ENCODE assay signal across 14 cellular contexts in the genomic region with DNA sequence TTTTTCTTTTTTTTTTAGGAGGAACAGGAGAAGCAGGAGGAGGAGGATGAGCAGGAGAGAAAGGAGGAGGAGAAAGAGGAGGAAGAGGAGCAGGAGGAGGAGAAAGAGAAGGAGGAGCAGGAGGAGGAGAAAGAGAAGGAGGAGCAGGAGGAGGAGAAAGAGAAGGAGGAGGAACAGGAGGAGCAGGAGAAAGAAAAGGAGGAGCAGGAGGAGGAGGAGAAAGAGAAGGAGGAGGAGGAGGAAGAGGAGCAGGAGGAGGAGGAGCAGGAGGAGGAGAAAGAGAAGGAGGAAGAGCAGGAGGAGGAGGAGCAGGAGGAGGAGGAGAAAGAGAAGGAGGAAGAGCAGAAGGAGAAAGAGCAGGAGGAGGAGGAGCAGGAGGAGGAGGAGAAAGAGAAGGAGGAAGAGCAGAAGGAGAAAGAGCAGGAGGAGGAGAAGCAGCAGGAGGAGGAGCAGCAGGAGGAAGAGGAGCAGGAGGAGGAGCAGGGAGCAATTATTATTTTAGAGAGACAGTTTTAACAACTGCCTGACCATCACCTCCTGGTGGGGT. TPM values are rescaled to one million over a fixed set of nuclear protein-coding genes. Genes with fewer than 3 reads are reported as not detected.
DNase-seq lines count a peak whose midpoint lies in the region; ATAC-seq and TF ChIP-seq lines count a peak whose summit lies in the region.
"Not testable (repeated sequence)": the region's sequence is repeated elsewhere in the genome, so short reads cannot be mapped to it uniquely, and the experiment has no call there.
"Had no signal": no experiment of that assay in that cellular context is flagged by ENCODE, and none has a peak within 500 bp of the region (broad histone marks: within the 10 kb centered on the region; RNA-seq: fewer than 3 reads in every experiment).

No MANE protein-coding gene starts in this region.

- not testable (repeated sequence) for TF ChIP-seq EP300 in suprapubic skin (IDR thresholded peaks at IDR 0.05)

- DNase-seq in CD14-positive monocyte (ENCODE audit: low spot score); activated CD8-positive, alpha-beta memory T cell treated with anti-CD3 and anti-CD28 coated beads, Interleukin-2, amount 10 ng/mL, durations not matched to agents 7 days and 5 days; activated naive CD8-positive, alpha-beta T cell treated with anti-CD3 and anti-CD28 coated beads, Interleukin-2, amount 10 ng/mL, durations not matched to agents 7 days and 5 days; naive thymus-derived CD4-positive, alpha-beta T cell; suprapubic skin (ENCODE audit: low spot score in 2 of 2): not testable (repeated sequence)
- DNase-seq in HT1080 (ENCODE audit: low read depth) (peak; percentile 49), RPMI7951 (ENCODE audit: low read depth) (peak; percentile 65), epithelial cell of esophagus (ENCODE audit: low read depth) (peak; percentile 27)

- H3K4me1 Mint-ChIP-seq in CD14-positive monocyte, result not testable (repeated sequence)
- peaks cover 18% of the 10 kb centered on the region for H3K4me1 Mint-ChIP-seq in activated CD8-positive, alpha-beta memory T cell treated with anti-CD3 and anti-CD28 coated beads, Interleukin-2, amount 10 ng/mL, durations not matched to agents 7 days and 5 days
- peaks cover 14% of the 10 kb centered on the region for H3K4me1 Mint-ChIP-seq in activated naive CD8-positive, alpha-beta T cell treated with anti-CD3 and anti-CD28 coated beads, Interleukin-2, amount 10 ng/mL, durations not matched to agents 7 days and 5 days
- peaks cover 12 to 42% (median 31%) of the 10 kb centered on the region in 7 donors for H3K4me1 Mint-ChIP-seq in naive thymus-derived CD4-positive, alpha-beta T cell

- intact Hi-C loops in CD14-positive monocyte (cut with micrococcal nuclease), result loop anchor here (5.0 to 10.0 kb wide), 2 partner anchors 186 to 189 kb away; a partner anchor contains a TSS
- intact Hi-C loops in naive thymus-derived CD4-positive, alpha-beta T cell (cut with micrococcal nuclease), result loop anchor here (1.0 to 10.0 kb wide), 11 partner anchors 15 to 286 kb away; a partner anchor contains a TSS

- H3K27me3 ChIP-seq in naive thymus-derived CD4-positive, alpha-beta T cell (ENCODE audit: control insufficient read depth in 2 of 2, insufficient read depth in 2 of 2, low read length in 2 of 2); suprapubic skin: not testable (repeated sequence)

- H3K36me3 ChIP-seq in naive thymus-derived CD4-positive, alpha-beta T cell (ENCODE audit: control insufficient read depth in 2 of 3, insufficient read depth in 3 of 3, low read length in 3 of 3); suprapubic skin: not testable (repeated sequence)

- POLR2A ChIA-PET in activated naive CD8-positive, alpha-beta T cell treated with anti-CD3 and anti-CD28 coated beads, Interleukin-2, amount 10 ng/mL, durations not matched to agents 7 days and 5 days (lab: Charles Lee), result interaction anchor here (1.4 kb wide), 1 partner anchor 163 kb away, joined by 6 read pairs; no protein-coding TSS in a partner anchor
- POLR2A ChIA-PET in naive thymus-derived CD4-positive, alpha-beta T cell (lab: Charles Lee), result interaction anchor here (0.5 to 2.9 kb wide), 4 partner anchors 19 to 190 kb away, joined by 4 to 16 read pairs (median 8); a partner anchor contains a TSS

- H3K4me1 ChIP-seq in naive thymus-derived CD4-positive, alpha-beta T cell (ENCODE audit: control insufficient read depth in 2 of 2, insufficient read depth in 2 of 2, low read length in 2 of 2), result peaks cover 4 to 11% of the 10 kb centered on the region in 2 donors
- H3K4me1 ChIP-seq in suprapubic skin, result not testable (repeated sequence)

- H3K36me3 Mint-ChIP-seq in CD14-positive monocyte; activated CD8-positive, alpha-beta memory T cell treated with anti-CD3 and anti-CD28 coated beads, Interleukin-2, amount 10 ng/mL, durations not matched to agents 7 days and 5 days; activated naive CD8-positive, alpha-beta T cell treated with anti-CD3 and anti-CD28 coated beads, Interleukin-2, amount 10 ng/mL, durations not matched to agents 7 days and 5 days; naive thymus-derived CD4-positive, alpha-beta T cell: not testable (repeated sequence)

- H3K27me3 Mint-ChIP-seq in CD14-positive monocyte (ENCODE audit: low read depth in 3 of 3), result peaks cover 0 to 18% (median 0%) of the 10 kb centered on the region in 3 donors
- not testable (repeated sequence) for H3K27me3 Mint-ChIP-seq in activated CD8-positive, alpha-beta memory T cell treated with anti-CD3 and anti-CD28 coated beads, Interleukin-2, amount 10 ng/mL, durations not matched to agents 7 days and 5 days; activated naive CD8-positive, alpha-beta T cell treated with anti-CD3 and anti-CD28 coated beads, Interleukin-2, amount 10 ng/mL, durations not matched to agents 7 days and 5 days; naive thymus-derived CD4-positive, alpha-beta T cell

- CTCF ChIA-PET in activated CD8-positive, alpha-beta memory T cell treated with anti-CD3 and anti-CD28 coated beads, Interleukin-2, amount 10 ng/mL, durations not matched to agents 7 days and 5 days (lab: Charles Lee); naive thymus-derived CD4-positive, alpha-beta T cell (lab: Charles Lee): not testable (repeated sequence)

- not testable (repeated sequence) for TF ChIP-seq CTCF in CD14-positive monocyte (IDR thresholded peaks at IDR 0.05); epithelial cell of esophagus (IDR thresholded peaks at IDR 0.05; ENCODE audit: insufficient read depth, low read depth, low read length, missing control alignments); suprapubic skin (IDR thresholded peaks at IDR 0.05)

- H3K4me3 ChIP-seq in epithelial cell of esophagus (ENCODE audit: low read length) (peak overlapping the region; percentile 21), suprapubic skin (peak overlapping the region; percentile 14)
- peak overlapping the region; percentile 13 for H3K4me3 ChIP-seq in naive thymus-derived CD4-positive, alpha-beta T cell (ENCODE audit: low read length)

- H3K9me3 ChIP-seq in naive thymus-derived CD4-positive, alpha-beta T cell (ENCODE audit: control insufficient read depth in 2 of 3, low read length in 3 of 3); suprapubic skin: not testable (repeated sequence)

- peak overlapping the region; percentile 43 to 67 for H3K4me3 Mint-ChIP-seq in CD14-positive monocyte
- not testable (repeated sequence) for H3K4me3 Mint-ChIP-seq in activated CD8-positive, alpha-beta memory T cell treated with anti-CD3 and anti-CD28 coated beads, Interleukin-2, amount 10 ng/mL, durations not matched to agents 7 days and 5 days
- H3K4me3 Mint-ChIP-seq in activated naive CD8-positive, alpha-beta T cell treated with anti-CD3 and anti-CD28 coated beads, Interleukin-2, amount 10 ng/mL, durations not matched to agents 7 days and 5 days, result peak overlapping the region; percentile 57
- H3K4me3 Mint-ChIP-seq in naive thymus-derived CD4-positive, alpha-beta T cell, result peak overlapping the region in 9 of 10 donors; percentile 48 to 83 (median 66)

- peak overlapping the region in 4 of 7 donors; percentile 26 to 78 (median 69) for H3K27ac Mint-ChIP-seq in CD14-positive monocyte
- H3K27ac Mint-ChIP-seq in activated CD8-positive, alpha-beta memory T cell treated with anti-CD3 and anti-CD28 coated beads, Interleukin-2, amount 10 ng/mL, durations not matched to agents 7 days and 5 days, result peak overlapping the region; percentile 49
- H3K27ac Mint-ChIP-seq in activated naive CD8-positive, alpha-beta T cell treated with anti-CD3 and anti-CD28 coated beads, Interleukin-2, amount 10 ng/mL, durations not matched to agents 7 days and 5 days, result peak overlapping the region; percentile 25
- H3K27ac Mint-ChIP-seq in naive thymus-derived CD4-positive, alpha-beta T cell, result peak overlapping the region in 7 of 9 donors; percentile 22 to 81 (median 43)

- ATAC-seq in activated CD8-positive, alpha-beta memory T cell treated with anti-CD3 and anti-CD28 coated beads, Interleukin-2, amount 10 ng/mL, durations not matched to agents 7 days and 5 days; activated naive CD8-positive, alpha-beta T cell treated with anti-CD3 and anti-CD28 coated beads, Interleukin-2, amount 10 ng/mL, durations not matched to agents 7 days and 5 days (ENCODE audit: low read depth); naive thymus-derived CD4-positive, alpha-beta T cell: not testable (repeated sequence)

- H3K27ac ChIP-seq in naive thymus-derived CD4-positive, alpha-beta T cell (ENCODE audit: low read depth, low read length), result peak overlapping the region; percentile 41
- H3K27ac ChIP-seq in suprapubic skin, result not testable (repeated sequence)

- not testable (repeated sequence) for TF ChIP-seq POLR2A in suprapubic skin (IDR thresholded peaks at IDR 0.05)

- H3K9me3 Mint-ChIP-seq in CD14-positive monocyte; activated CD8-positive, alpha-beta memory T cell treated with anti-CD3 and anti-CD28 coated beads, Interleukin-2, amount 10 ng/mL, durations not matched to agents 7 days and 5 days (ENCODE audit: low read depth); activated naive CD8-positive, alpha-beta T cell treated with anti-CD3 and anti-CD28 coated beads, Interleukin-2, amount 10 ng/mL, durations not matched to agents 7 days and 5 days: not testable (repeated sequence)
- H3K9me3 Mint-ChIP-seq in naive thymus-derived CD4-positive, alpha-beta T cell, result peaks cover 0 to 10% (median 0%) of the 10 kb centered on the region in 11 donors

RNA-seq across cellular contexts. Expression of a gene that starts 10.5 kb away (rescaled TPM):
- polyA plus RNA-seq in CD14-positive monocyte, result not detected
- not detected in 2 replicates for total RNA-seq in HT1080 (2014; rRNA removed; shearing (Covaris generic))
- not detected in 2 replicates for polyA plus RNA-seq in HT1080 (2015; cell fraction: cytosol; rRNA removed)
- not detected in 2 replicates for polyA plus RNA-seq in HT1080 (2015; cell fraction: nucleus; rRNA removed)
- total RNA-seq in RPMI7951 (2014; rRNA removed; shearing (Covaris generic)), result 0.48 and 0.59 TPM in 2 replicates
- under 1 TPM; 0.19 to 0.23 TPM for total RNA-seq in activated CD8-positive, alpha-beta memory T cell treated with anti-CD3 and anti-CD28 coated beads, Interleukin-2, amount 10 ng/mL, durations not matched to agents 7 days and 5 days
- total RNA-seq in activated naive CD8-positive, alpha-beta T cell treated with anti-CD3 and anti-CD28 coated beads, Interleukin-2, amount 10 ng/mL, durations not matched to agents 7 days and 5 days, result 1 to 10 TPM in 1 of 2 experiments, under 1 TPM in 1; 0.83 to 1.1 TPM
- 1 to 10 TPM in 3 of 5 experiments, under 1 TPM in 2; 0.27 to 2.4 (median 1.6) TPM for total RNA-seq in naive thymus-derived CD4-positive, alpha-beta T cell
- under 1 TPM; 0.21 to 0.92 TPM for polyA plus RNA-seq in naive thymus-derived CD4-positive, alpha-beta T cell
- total RNA-seq in suprapubic skin, result under 1 TPM in 2 of 4 donors, not detected in 2; 0.18 to 0.40 TPM
- total RNA-seq: ascending aorta, epithelial cell of proximal tubule, HepG2, LHCN-M2, mesenteric fat pad, Peyer's patch had no signal
- polyA plus RNA-seq: HepG2 had no signal
